Comparison of ENCODE assay signal across 18 cellular contexts in genomic region chr6:131894735-131895424, GRCh38. TPM values are rescaled to one million over a fixed set of nuclear protein-coding genes. Genes with fewer than 3 reads are reported as not detected.
A peak's percentile ranks its signal among the peaks of the same experiment; 100 is the strongest.
DNase-seq lines count a peak whose midpoint lies in the region; ATAC-seq, FAIRE-seq and TF ChIP-seq lines count a peak whose summit lies in the region.
"Had no signal": no experiment of that assay in that cellular context is flagged by ENCODE, and none has a peak within 500 bp of the region (broad histone marks: within the 10 kb centered on the region; RNA-seq: fewer than 3 reads in every experiment).

No MANE protein-coding gene starts in this region.

- peak; percentile 9 for DNase-seq in GM12865 (ENCODE audit: low read depth)
- peak; percentile 56 for DNase-seq in RPMI8226
- peak; percentile 1 for DNase-seq in kidney glomerular epithelial cell (lab: John Stamatoyannopoulos, UW)
- no peak for DNase-seq in pancreas
- DNase-seq in activated naive CD4-positive, alpha-beta T cell treated with anti-CD3 and anti-CD28 coated beads, Interleukin-2, amount 10 ng/mL, durations not matched to agents 7 days and 5 days, result no peak
- DNase-seq in activated gamma-delta T cell treated with Interleukin-2 at 50 U/mL for 16 hours, result no peak
- DNase-seq in smooth muscle cell (lab: John Stamatoyannopoulos, UW; ENCODE audit: unreplicated experiment), result no peak
- DNase-seq: activated CD8-positive, alpha-beta memory T cell treated with anti-CD3 and anti-CD28 coated beads, Interleukin-2, amount 50 U/mL, for 48 hours; CD4-positive, alpha-beta T cell; heart right ventricle; NCI-H2107; stimulated activated naive CD4-positive, alpha-beta T cell treated with Interleukin-2 at 50 U/mL for 16 hours; trophoblast cell had no signal

- H3K27ac Mint-ChIP-seq in activated naive CD4-positive, alpha-beta T cell treated with anti-CD3 and anti-CD28 coated beads, Interleukin-2, amount 10 ng/mL, durations not matched to agents 7 days and 5 days, result no peak overlapping the region
- H3K27ac Mint-ChIP-seq: CD4-positive, alpha-beta T cell; mesothelial cell of epicardium had no signal

- no peaks in the 10 kb centered on the region for H3K9me3 ChIP-seq in pancreas
- no peaks in the 10 kb centered on the region for H3K9me3 ChIP-seq in smooth muscle cell (replicated peaks; ENCODE audit: low read depth)

- 23 to 28% methylated on average over 5 of the region's 5 CpGs for WGBS in pancreas, 2 donors
- WGBS in smooth muscle cell (ENCODE audit: low lambda C conversion rate), result 69% methylated on average over 5 of the region's 5 CpGs

- ATAC-seq in pancreas, result peak; percentile 69 to 86 (median 80)
- no peak for ATAC-seq in HG03520 (IDR thresholded peaks at IDR 0.05; ENCODE audit: unreplicated experiment)
- ATAC-seq: heart right ventricle had no signal

- peaks cover 4% of the 10 kb centered on the region for H3K9me3 Mint-ChIP-seq in activated naive CD4-positive, alpha-beta T cell treated with anti-CD3 and anti-CD28 coated beads, Interleukin-2, amount 10 ng/mL, durations not matched to agents 7 days and 5 days

- no peaks in the 10 kb centered on the region for H4K20me1 ChIP-seq in smooth muscle cell (ENCODE audit: low read depth)

- H2AFZ ChIP-seq in smooth muscle cell (ENCODE audit: low read depth), result no peak overlapping the region

- peaks cover 0 to 4% (median 0%) of the 10 kb centered on the region in 3 donors for H3K36me3 ChIP-seq in pancreas
- H3K36me3 ChIP-seq in smooth muscle cell (ENCODE audit: low read depth), result peaks cover 7% of the 10 kb centered on the region
- H3K36me3 ChIP-seq: right atrium auricular region had no signal

- H3K27me3 Mint-ChIP-seq in activated naive CD4-positive, alpha-beta T cell treated with anti-CD3 and anti-CD28 coated beads, Interleukin-2, amount 10 ng/mL, durations not matched to agents 7 days and 5 days, result peaks cover 12% of the 10 kb centered on the region

- H3K27me3 ChIP-seq in pancreas, result no peaks in the 10 kb centered on the region
- H3K27me3 ChIP-seq in smooth muscle cell (ENCODE audit: low read depth), result peaks cover 3% of the 10 kb centered on the region
- H3K27me3 ChIP-seq: heart right ventricle, right atrium auricular region had no signal

- H3F3A ChIP-seq in smooth muscle cell (ENCODE audit: low read depth), result peaks cover 6% of the 10 kb centered on the region

- no peak overlapping the region for H3K4me2 ChIP-seq in smooth muscle cell

- peaks cover 2% of the 10 kb centered on the region for H3K4me1 Mint-ChIP-seq in activated naive CD4-positive, alpha-beta T cell treated with anti-CD3 and anti-CD28 coated beads, Interleukin-2, amount 10 ng/mL, durations not matched to agents 7 days and 5 days

- no peak overlapping the region for H3K4me3 ChIP-seq in GM12865 (ENCODE audit: low read depth, low read length)
- no peak overlapping the region for H3K4me3 ChIP-seq in pancreas
- H3K4me3 ChIP-seq in smooth muscle cell, result no peak overlapping the region
- H3K4me3 ChIP-seq: heart right ventricle, right atrium auricular region, SK-N-MC had no signal

- no peak for TF ChIP-seq CTCF in GM12865 (IDR thresholded peaks at IDR 0.05; ENCODE audit: insufficient read depth, low read depth, low read length, missing control alignments)
- no peak for TF ChIP-seq CTCF in pancreas (IDR thresholded peaks at IDR 0.05)
- no peak for TF ChIP-seq CTCF in smooth muscle cell (IDR thresholded peaks at IDR 0.05; ENCODE audit: borderline replicate concordance, insufficient read depth, poor library complexity, severe bottlenecking)

- H3K4me1 ChIP-seq in pancreas, result peaks cover 9 to 18% (median 15%) of the 10 kb centered on the region in 3 donors
- no peaks in the 10 kb centered on the region for H3K4me1 ChIP-seq in smooth muscle cell (ENCODE audit: low read depth)
- H3K4me1 ChIP-seq: heart right ventricle, right atrium auricular region had no signal

- no peaks in the 10 kb centered on the region for H3K79me2 ChIP-seq in smooth muscle cell (ENCODE audit: low read depth)

- H3K9ac ChIP-seq in smooth muscle cell (ENCODE audit: low read depth), result no peak overlapping the region

- H3K27ac ChIP-seq in pancreas (peak overlapping the region; percentile 34 to 74 (median 58)), smooth muscle cell (ENCODE audit: low read depth) (no peak overlapping the region)
- H3K27ac ChIP-seq: heart right ventricle, right atrium auricular region, SK-N-MC had no signal

- no peaks in the 10 kb centered on the region for H3K36me3 Mint-ChIP-seq in activated naive CD4-positive, alpha-beta T cell treated with anti-CD3 and anti-CD28 coated beads, Interleukin-2, amount 10 ng/mL, durations not matched to agents 7 days and 5 days

- no peak overlapping the region for H3K4me3 Mint-ChIP-seq in activated naive CD4-positive, alpha-beta T cell treated with anti-CD3 and anti-CD28 coated beads, Interleukin-2, amount 10 ng/mL, durations not matched to agents 7 days and 5 days
- H3K4me3 Mint-ChIP-seq: CD4-positive, alpha-beta T cell; mesothelial cell of epicardium had no signal

- peak; percentile 17 for FAIRE-seq in pancreas (lab: Jason Lieb, UNC)
- FAIRE-seq: endometrium had no signal

- CTCF ChIA-PET in activated naive CD4-positive, alpha-beta T cell treated with anti-CD3 and anti-CD28 coated beads, Interleukin-2, amount 10 ng/mL, durations not matched to agents 7 days and 5 days (lab: Charles Lee), result interaction anchor here (1.4 kb wide), 1 partner anchor 15 kb away, joined by 5 read pairs; no protein-coding TSS in a partner anchor

- intact Hi-C loops in pancreas (cut with DNase I), result loop anchor here in 1 of 3 donors (5.0 kb wide), 1 partner anchor 83 kb away; no protein-coding TSS in a partner anchor

RNA-seq across cellular contexts. Expression of gene CCN2, which starts 56.3 kb away (rescaled TPM):
- total RNA-seq in pancreas (10 to 100 TPM; 22.5 to 68.2 (median 37.7) TPM), smooth muscle cell (1,180 and 1,197 TPM in 2 replicates)
- polyA plus RNA-seq in pancreas (10 to 100 TPM; 18.4 to 30.4 TPM), smooth muscle cell (1,697 and 2,448 TPM in 2 replicates)

Comparison
In these comparisons a context has a peak if more than half of its experiments do, and no peak if none do; other contexts are left out.
1. DNase-seq: peak in GM12865 (single experiment), RPMI8226 (single experiment) and kidney glomerular epithelial cell (single experiment); none in pancreas (0 of 6), activated naive CD4-positive, alpha-beta T cell treated with anti-CD3 and anti-CD28 coated beads, Interleukin-2, amount 10 ng/mL, durations not matched to agents 7 days and 5 days (single experiment), activated gamma-delta T cell treated with Interleukin-2 at 50 U/mL for 16 hours (single experiment) and smooth muscle cell (single experiment).
2. RNA of gene CCN2, which starts 56.3 kb away (total RNA-seq): 1,180 to 1,197 TPM in smooth muscle cell; 22.5 to 68.2 TPM in pancreas; every median in the first group is over 10 times any median in the second.